ENCODE assay signal across 1 cellular context in the genomic region with DNA sequence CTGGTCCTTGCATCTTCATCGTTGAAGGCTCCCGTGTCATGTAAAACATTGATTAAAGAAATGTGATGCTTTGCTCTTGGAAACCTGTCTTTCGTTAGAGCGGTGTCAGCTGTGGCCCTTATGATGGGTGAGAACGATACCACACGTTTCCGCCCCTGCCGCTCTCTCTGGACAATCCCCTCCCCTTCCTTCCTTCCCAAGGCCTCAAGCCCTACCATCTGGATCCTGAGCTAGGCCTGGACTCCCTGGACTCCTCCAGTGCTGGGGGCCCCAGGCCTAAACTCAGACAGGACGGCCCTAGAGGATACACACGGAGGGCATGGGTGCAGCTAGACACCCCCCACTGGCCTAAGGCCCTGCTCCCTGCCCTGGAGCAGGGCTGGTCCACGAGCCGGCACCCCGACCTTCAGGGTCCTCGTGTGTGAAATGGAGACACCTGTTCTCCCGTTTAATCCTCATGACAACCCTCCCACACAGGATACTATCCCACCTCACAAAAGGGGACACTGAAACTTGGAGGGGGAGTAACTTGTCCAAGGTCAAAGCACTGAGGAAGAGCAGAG.
TF ChIP-seq lines count a peak whose summit lies in the region.

No MANE protein-coding gene starts in this region.

TF ChIP-seq in SK-N-SH, 30 proteins besides CTCF, POLR2A, EP300 and RAD21 (continued from another document):
- TF ChIP-seq USF1 (IDR thresholded peaks at IDR 0.05; ENCODE audit: borderline replicate concordance, low read depth) (no peak), CHD2 (IDR thresholded peaks at IDR 0.05; ENCODE audit: low read length, partially characterized antibody) (no peak), IRF3 (IDR thresholded peaks at IDR 0.05; ENCODE audit: low read depth, low read length) (no peak), SMC3 (IDR thresholded peaks at IDR 0.05; ENCODE audit: low read depth, low read length) (no peak), MEF2A (IDR thresholded peaks at IDR 0.05; ENCODE audit: borderline replicate concordance, low read depth) (no peak), FOSL2 (IDR thresholded peaks at IDR 0.05; ENCODE audit: borderline replicate concordance, low read depth) (no peak), MAX (IDR thresholded peaks at IDR 0.05; ENCODE audit: low read depth) (no peak), POLR2AphosphoS5 (IDR thresholded peaks at IDR 0.05; ENCODE audit: low read depth, low read length) (no peak), USF2 (IDR thresholded peaks at IDR 0.05; ENCODE audit: borderline replicate concordance, low read depth, low read length) (no peak), MXI1 (IDR thresholded peaks at IDR 0.05; ENCODE audit: low read depth, low read length) (no peak), EZH2phosphoT487 (IDR thresholded peaks at IDR 0.05; ENCODE audit: borderline replicate concordance, low read depth) (no peak), YY1 (IDR thresholded peaks at IDR 0.05; ENCODE audit: low read depth) (no peak)
- TF ChIP-seq, protein P1, sequence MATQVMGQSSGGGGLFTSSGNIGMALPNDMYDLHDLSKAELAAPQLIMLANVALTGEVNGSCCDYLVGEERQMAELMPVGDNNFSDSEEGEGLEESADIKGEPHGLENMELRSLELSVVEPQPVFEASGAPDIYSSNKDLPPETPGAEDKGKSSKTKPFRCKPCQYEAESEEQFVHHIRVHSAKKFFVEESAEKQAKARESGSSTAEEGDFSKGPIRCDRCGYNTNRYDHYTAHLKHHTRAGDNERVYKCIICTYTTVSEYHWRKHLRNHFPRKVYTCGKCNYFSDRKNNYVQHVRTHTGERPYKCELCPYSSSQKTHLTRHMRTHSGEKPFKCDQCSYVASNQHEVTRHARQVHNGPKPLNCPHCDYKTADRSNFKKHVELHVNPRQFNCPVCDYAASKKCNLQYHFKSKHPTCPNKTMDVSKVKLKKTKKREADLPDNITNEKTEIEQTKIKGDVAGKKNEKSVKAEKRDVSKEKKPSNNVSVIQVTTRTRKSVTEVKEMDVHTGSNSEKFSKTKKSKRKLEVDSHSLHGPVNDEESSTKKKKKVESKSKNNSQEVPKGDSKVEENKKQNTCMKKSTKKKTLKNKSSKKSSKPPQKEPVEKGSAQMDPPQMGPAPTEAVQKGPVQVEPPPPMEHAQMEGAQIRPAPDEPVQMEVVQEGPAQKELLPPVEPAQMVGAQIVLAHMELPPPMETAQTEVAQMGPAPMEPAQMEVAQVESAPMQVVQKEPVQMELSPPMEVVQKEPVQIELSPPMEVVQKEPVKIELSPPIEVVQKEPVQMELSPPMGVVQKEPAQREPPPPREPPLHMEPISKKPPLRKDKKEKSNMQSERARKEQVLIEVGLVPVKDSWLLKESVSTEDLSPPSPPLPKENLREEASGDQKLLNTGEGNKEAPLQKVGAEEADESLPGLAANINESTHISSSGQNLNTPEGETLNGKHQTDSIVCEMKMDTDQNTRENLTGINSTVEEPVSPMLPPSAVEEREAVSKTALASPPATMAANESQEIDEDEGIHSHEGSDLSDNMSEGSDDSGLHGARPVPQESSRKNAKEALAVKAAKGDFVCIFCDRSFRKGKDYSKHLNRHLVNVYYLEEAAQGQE (IDR thresholded peaks at IDR 0.05; ENCODE audit: low read depth, low read length), result no peak
